ENCODE assay signal across 1 cellular context in the genomic region with DNA sequence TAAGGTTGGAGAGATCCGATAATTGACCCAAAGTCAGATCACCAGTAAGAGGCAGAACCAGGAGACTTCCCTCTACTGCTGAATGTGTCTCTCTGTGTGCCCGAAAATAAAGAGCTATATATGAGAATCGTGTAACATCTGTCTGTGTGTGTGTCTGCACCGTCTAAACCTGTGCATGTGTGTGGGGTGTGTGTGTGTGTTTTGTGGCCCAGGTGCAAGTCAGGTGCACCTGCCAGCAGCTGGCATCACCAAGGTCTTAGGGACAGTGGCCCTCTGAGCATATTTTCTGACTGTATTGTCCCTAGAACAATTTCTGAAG.
TF ChIP-seq lines count a peak whose summit lies in the region.

No MANE protein-coding gene starts in this region.

TF ChIP-seq in GM12878, 131 proteins besides CTCF, POLR2A, EP300 and RAD21:
- TF ChIP-seq ETV6 (conservative IDR thresholded peaks at IDR 0.05 in 1 of 2, IDR thresholded peaks at IDR 0.05 in 1 of 2; ENCODE audit: borderline replicate concordance in 1 of 2, low read depth in 1 of 2): no peak
